Comparison of ENCODE assay signal across 8 cellular contexts in the genomic region with DNA sequence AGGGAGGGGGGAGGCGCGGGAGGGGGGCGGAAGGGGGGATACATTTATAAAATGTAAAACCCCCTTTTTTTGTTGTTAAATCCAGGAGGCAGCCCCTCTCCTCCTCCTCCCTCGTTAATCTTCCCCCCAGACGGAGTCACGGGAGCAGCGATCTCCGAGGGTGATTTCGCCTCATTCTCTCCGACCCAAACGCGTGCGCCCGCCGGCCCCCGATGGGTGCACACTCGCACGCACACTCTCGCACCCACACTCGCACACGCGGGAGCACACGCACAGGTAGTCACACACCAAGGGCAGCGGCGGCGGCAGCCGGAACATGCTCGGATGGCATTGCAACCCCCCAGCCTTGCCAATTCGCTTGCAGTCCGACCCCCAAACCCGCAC. TPM values are rescaled to one million over a fixed set of nuclear protein-coding genes. Genes with fewer than 3 reads are reported as not detected.
A peak's percentile ranks its signal among the peaks of the same experiment; 100 is the strongest.
DNase-seq lines count a peak whose midpoint lies in the region; ATAC-seq and TF ChIP-seq lines count a peak whose summit lies in the region.

No MANE protein-coding gene starts in this region.

- peak overlapping the region; percentile 89 for H2AK5ac ChIP-seq in IMR-90 (ENCODE audit: low read depth, low read length)

- no peak for TF ChIP-seq CTCF in BE2C (IDR thresholded peaks at IDR 0.05; ENCODE audit: low read depth, low read length)
- TF ChIP-seq CTCF in IMR-90 (conservative IDR thresholded peaks at IDR 0.05; ENCODE audit: low read depth, low read length), result no peak
- no peak for TF ChIP-seq CTCF in activated B cell treated with CpG ODN at 0.5 μM for 24 hours (IDR thresholded peaks at IDR 0.05)
- TF ChIP-seq CTCF in chondrocyte (IDR thresholded peaks at IDR 0.05), result no peak

- dilution Hi-C loops in IMR-90 (cut with HindIII; ENCODE audit: low sequenced_read_pairs, unreplicated experiment), result no loop called here

- no peaks in the 10 kb centered on the region for H3K27me3 Mint-ChIP-seq in activated B cell treated with CpG ODN at 0.5 μM for 24 hours
- H3K27me3 Mint-ChIP-seq in chondrocyte (ENCODE audit: low read depth), result no peaks in the 10 kb centered on the region

- peaks cover 25 to 37% of the 10 kb centered on the region in 2 experiments for H3K79me1 ChIP-seq in IMR-90 (ENCODE audit: low read depth in 1 of 2, low read length in 2 of 2)

- H3K27ac Mint-ChIP-seq in activated B cell treated with CpG ODN at 0.5 μM for 24 hours, result peak overlapping the region; percentile 97
- peak overlapping the region; percentile 97 for H3K27ac Mint-ChIP-seq in chondrocyte (ENCODE audit: unreplicated experiment)

- H3K4me1 ChIP-seq in BE2C (peaks cover 15% of the 10 kb centered on the region), IMR-90 (ENCODE audit: control insufficient read depth, insufficient read depth, low read length) (peaks cover 10% of the 10 kb centered on the region)

- H3K18ac ChIP-seq in IMR-90 (ENCODE audit: low read depth, low read length), result peak overlapping the region; percentile 81

- H3K36me3 ChIP-seq in BE2C (peaks cover 8% of the 10 kb centered on the region), IMR-90 (ENCODE audit: control insufficient read depth, insufficient read depth, low read length) (no peaks in the 10 kb centered on the region)

- H3K27me3 ChIP-seq in BE2C (no peaks in the 10 kb centered on the region), IMR-90 (ENCODE audit: control insufficient read depth, insufficient read depth, low read length) (no peaks in the 10 kb centered on the region)

- peak overlapping the region; percentile 90 for H2AK9ac ChIP-seq in IMR-90 (replicated peaks; ENCODE audit: low read depth, low read length, poor library complexity)

- peak overlapping the region; percentile 97 for H3K4me3 Mint-ChIP-seq in activated B cell treated with CpG ODN at 0.5 μM for 24 hours
- H3K4me3 Mint-ChIP-seq in chondrocyte (ENCODE audit: unreplicated experiment), result peak overlapping the region; percentile 95

- H3K9me1 ChIP-seq in IMR-90 (ENCODE audit: insufficient read depth, low read length), result peaks cover 6% of the 10 kb centered on the region; the same call in 1 of the 2 replicates

- peak overlapping the region; percentile 90 for H3K9ac ChIP-seq in IMR-90 (ENCODE audit: low read depth, low read length)

- in situ Hi-C loops in IMR-90 (cut with MboI; ENCODE audit: low sequenced_read_pairs), result no loop called here

- peak overlapping the region; percentile 84 for H3K4me2 ChIP-seq in IMR-90 (ENCODE audit: low read depth, low read length)

- POLR2A ChIA-PET in IMR-90 (lab: Charles Lee; ENCODE audit: unreplicated experiment) (no interaction called here), activated B cell treated with CpG ODN at 0.5 μM for 24 hours (lab: Charles Lee) (interaction anchor here (0.6 to 6.6 kb wide), 8 partner anchors 27 to 632 kb away, joined by 3 to 167 read pairs (median 8); a partner anchor contains a TSS)

- H3K14ac ChIP-seq in IMR-90 (replicated peaks; ENCODE audit: low read depth, low read length), result peak overlapping the region; percentile 89

- ATAC-seq in IMR-90 (ENCODE audit: low read depth) (no peak), activated B cell treated with CpG ODN at 0.5 μM for 24 hours (ENCODE audit: low read depth) (peak; percentile 18), HG03571 (IDR thresholded peaks at IDR 0.05; ENCODE audit: unreplicated experiment) (no peak)

- no peaks in the 10 kb centered on the region for H3K9me3 ChIP-seq in BE2C
- H3K9me3 ChIP-seq in IMR-90 (ENCODE audit: control insufficient read depth, insufficient read depth, low read length), result no peaks in the 10 kb centered on the region

- H3K23ac ChIP-seq in IMR-90 (ENCODE audit: low read depth, low read length), result peak overlapping the region; percentile 92

- no TSS peak for BruUV-seq in IMR-90 (replicated peaks; lab: Mats Ljungman, UMichigan)

- H4K20me1 ChIP-seq in IMR-90 (ENCODE audit: insufficient read depth, low read length), result peaks cover 16% of the 10 kb centered on the region

- peak overlapping the region; percentile 94 for H3K4ac ChIP-seq in IMR-90 (ENCODE audit: low read depth, low read length)

- H3K27ac ChIP-seq in IMR-90 (ENCODE audit: insufficient read depth, low read length), result peak overlapping the region; percentile 87

- peak overlapping the region; percentile 22; the same call in 1 of the 2 replicates for H2BK120ac ChIP-seq in IMR-90 (ENCODE audit: low read depth, low read length)

- H3K56ac ChIP-seq in IMR-90 (ENCODE audit: extremely low read depth, insufficient read depth, low read length), result peak overlapping the region; percentile 34

- H2AFZ ChIP-seq in IMR-90 (replicated peaks; ENCODE audit: low read length, poor library complexity), result peak overlapping the region; percentile 95

- 0% methylated on average over 4 of the region's 31 CpGs; no CpG with 5 or more reads in 1 of the 2 experiments for WGBS in IMR-90 (ENCODE audit: extremely low coverage in 2 of 2, insufficient read length in 1 of 2), 2 experiments

- no peak for TF ChIP-seq POLR2A in IMR-90 (IDR thresholded peaks at IDR 0.05; ENCODE audit: low read depth, low read length)

- intact Hi-C loops in IMR-90 (cut with micrococcal nuclease) (loop anchor here (5.0 kb wide), 1 partner anchor 88 kb away; no protein-coding TSS in a partner anchor), activated B cell treated with CpG ODN at 0.5 μM for 24 hours (cut with micrococcal nuclease) (loop anchor here (2.0 to 10.0 kb wide), 3 partner anchors 85 to 635 kb away; a partner anchor contains a TSS)

- no peak overlapping the region for H2BK20ac ChIP-seq in IMR-90 (ENCODE audit: low read depth, low read length)

- H3K9me3 Mint-ChIP-seq in activated B cell treated with CpG ODN at 0.5 μM for 24 hours (no peaks in the 10 kb centered on the region), chondrocyte (ENCODE audit: low read depth) (no peaks in the 10 kb centered on the region)

- H3K36me3 Mint-ChIP-seq in activated B cell treated with CpG ODN at 0.5 μM for 24 hours (ENCODE audit: low read depth) (peaks cover 29% of the 10 kb centered on the region), chondrocyte (ENCODE audit: low read depth) (peaks cover 2% of the 10 kb centered on the region)

- DNase-seq in BE2C, result peak; percentile 55
- no peak for DNase-seq in IMR-90
- DNase-seq in activated B cell treated with CpG ODN at 0.5 μM for 24 hours, result peak; percentile 60
- no peak for DNase-seq in chondrocyte (ENCODE audit: low spot score)
- peak; percentile 46 for DNase-seq in lung microvascular endothelial cell (ENCODE audit: low read depth in 2 of 2)
- DNase-seq in stimulated activated CD8-positive, alpha-beta memory T cell treated with anti-CD3 and anti-CD28 coated beads, Interleukin-2, amount 100 ng/mL, for 48 hours (ENCODE audit: low read depth in 2 of 2), result peak; percentile 45 to 50
- no peak for DNase-seq in occipital lobe (lab: John Stamatoyannopoulos, UW)

- H2BK15ac ChIP-seq in IMR-90 (ENCODE audit: low read depth, low read length), result no peak overlapping the region

- H3K4me1 Mint-ChIP-seq in activated B cell treated with CpG ODN at 0.5 μM for 24 hours (peaks cover 36% of the 10 kb centered on the region), chondrocyte (ENCODE audit: low read depth) (peaks cover 34% of the 10 kb centered on the region)

- CTCF ChIA-PET in IMR-90 (lab: Yijun Ruan, JAX), result interaction anchor here (0.6 kb wide), 1 partner anchor 1473 kb away, joined by 6 read pairs; no protein-coding TSS in a partner anchor
- CTCF ChIA-PET in activated B cell treated with CpG ODN at 0.5 μM for 24 hours (lab: Charles Lee), result interaction anchor here (0.6 to 1.0 kb wide), 2 partner anchors 9 to 26 kb away, joined by 3 to 5 read pairs; no protein-coding TSS in a partner anchor

- H4K8ac ChIP-seq in IMR-90 (ENCODE audit: low read depth in 2 of 2, low read length in 2 of 2), result peak overlapping the region; percentile 82 to 83; a peak in 3 of 4 replicates

- H3K4me3 ChIP-seq in BE2C (ENCODE audit: low read depth, low read length) (peak overlapping the region; percentile 97), IMR-90 (ENCODE audit: insufficient read depth, low read depth, low read length) (peak overlapping the region; percentile 78)

- no peak for TF ChIP-seq RAD21 in IMR-90 (IDR thresholded peaks at IDR 0.05; ENCODE audit: low read length)

- peak overlapping the region; percentile 97 for H2BK5ac ChIP-seq in IMR-90 (ENCODE audit: low read depth, low read length, poor library complexity, severe bottlenecking)

- H4K91ac ChIP-seq in IMR-90 (ENCODE audit: insufficient read depth, low read depth, low read length), result peak overlapping the region; percentile 43; the same call in 1 of the 2 replicates

- peak overlapping the region; percentile 53 for H4K5ac ChIP-seq in IMR-90 (ENCODE audit: low read depth, low read length)

TF ChIP-seq in IMR-90, 13 proteins besides CTCF, POLR2A, EP300 and RAD21:
- TF ChIP-seq MAZ (IDR thresholded peaks at IDR 0.05; ENCODE audit: borderline replicate concordance, low read depth, low read length) (peak; percentile 7; the same call in 1 of the 2 replicates), MAFK (IDR thresholded peaks at IDR 0.05; ENCODE audit: low read depth, low read length) (no peak), SMC3 (IDR thresholded peaks at IDR 0.05; ENCODE audit: low read depth, low read length) (no peak), BHLHE40 (IDR thresholded peaks at IDR 0.05; ENCODE audit: low read depth, low read length) (peak; percentile 65; the same call in 1 of the 2 replicates), MXI1 (IDR thresholded peaks at IDR 0.05; ENCODE audit: borderline replicate concordance, low read depth, low read length) (0 out of 2 replicates have a peak, but pooled peaks have one; percentile 23), CEBPB (IDR thresholded peaks at IDR 0.05; ENCODE audit: low read depth, low read length) (no peak)

RNA-seq across cellular contexts. Expression of a gene that starts 0.5 kb away (rescaled TPM):
- 347 TPM for polyA plus RNA-seq in BE2C (2012; ENCODE audit: insufficient read depth, insufficient read length, low read depth)
- 50.0 and 72.8 TPM in 2 replicates for total RNA-seq in IMR-90 (2012; rRNA removed)
- 49.2 and 62.4 TPM in 2 replicates for polyA plus RNA-seq in IMR-90 (2012; rRNA removed)
- polyA plus RNA-seq in IMR-90 (2012; cell fraction: cytosol; rRNA removed), result 10.7 and 12.0 TPM in 2 replicates
- 7.1 and 25.0 TPM in 2 replicates for polyA plus RNA-seq in IMR-90 (2012; cell fraction: nucleus; rRNA removed; ENCODE audit: low replicate concordance)
- total RNA-seq in activated B cell treated with CpG ODN at 0.5 μM for 24 hours, result 199 and 218 TPM in 2 replicates
- total RNA-seq in chondrocyte, result 112 to 117 TPM (median 116 TPM) in 3 replicates
- 37.5 and 46.0 TPM in 2 replicates for total RNA-seq in lung microvascular endothelial cell
- 109 TPM for total RNA-seq in occipital lobe

Comparison
In these comparisons a context has a peak if more than half of its experiments do, and no peak if none do; other contexts are left out.
1. DNase-seq: peak in BE2C (single experiment), activated B cell treated with CpG ODN at 0.5 μM for 24 hours (single experiment), lung microvascular endothelial cell (2 of 2) and stimulated activated CD8-positive, alpha-beta memory T cell treated with anti-CD3 and anti-CD28 coated beads, Interleukin-2, amount 100 ng/mL, for 48 hours (2 of 2); none in IMR-90 (single experiment), chondrocyte (single experiment) and occipital lobe (single experiment).